Comparison of ENCODE assay signal across 21 cellular contexts in the genomic region with DNA sequence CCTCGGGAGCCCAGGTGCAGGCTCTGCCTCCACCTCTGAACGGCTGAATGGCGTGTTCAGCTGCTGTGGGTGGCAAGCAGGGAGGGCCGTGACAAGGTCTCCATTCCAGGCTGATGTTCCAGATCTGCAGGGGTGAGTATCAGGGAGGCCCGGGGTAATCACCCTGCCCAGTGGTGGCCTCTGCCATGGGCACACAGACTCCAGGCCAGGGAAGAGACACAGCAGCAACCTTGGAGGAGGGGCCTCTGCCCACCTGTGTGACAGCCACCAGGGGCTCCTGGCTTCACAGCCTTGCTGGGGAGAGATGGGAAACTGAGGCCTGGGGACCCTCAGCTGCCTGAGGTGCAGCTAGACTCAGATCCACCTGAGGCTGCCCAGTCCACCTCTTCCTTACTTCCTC. TPM values are rescaled to one million over a fixed set of nuclear protein-coding genes. Genes with fewer than 3 reads are reported as not detected.
DNase-seq lines count a peak whose midpoint lies in the region; ATAC-seq, FAIRE-seq and TF ChIP-seq lines count a peak whose summit lies in the region.
"Had no signal": no experiment of that assay in that cellular context is flagged by ENCODE, and none has a peak within 500 bp of the region (broad histone marks: within the 10 kb centered on the region; RNA-seq: fewer than 3 reads in every experiment).

No MANE protein-coding gene starts in this region.

- H3K9me3 ChIP-seq in BLaER1 treated with 17β-estradiol and CSF1 and Interleukin-3, amounts not matched to agents 10 nM and 100 nM (replicated peaks in 1 of 11): peaks cover 66 to 77% (median 75%) of the 10 kb centered on the region in 11 experiments
- H3K9me3 ChIP-seq in adipocyte (ENCODE audit: control insufficient read depth, low read length) (peaks cover 23% of the 10 kb centered on the region), neutrophil (peaks cover 11% of the 10 kb centered on the region), upper lobe of left lung (peaks cover 4 to 25% (median 17%) of the 10 kb centered on the region in 4 donors)
- H3K9me3 ChIP-seq: BE2C had no signal

- 96% methylated on average over 4 of the region's 5 CpGs; no CpG with 5 or more reads in 1 of the 2 donors for WGBS in upper lobe of left lung, 2 donors

- no peaks in the 10 kb centered on the region for H3K27me3 ChIP-seq in BLaER1 treated with 17β-estradiol and CSF1 and Interleukin-3, amounts not matched to agents 10 nM and 100 nM
- no peaks in the 10 kb centered on the region for H3K27me3 ChIP-seq in adipocyte (replicated peaks; ENCODE audit: control insufficient read depth, insufficient read depth, low read length)
- H3K27me3 ChIP-seq in neutrophil: no peaks in the 10 kb centered on the region
- H3K27me3 ChIP-seq in upper lobe of left lung: no peaks in the 10 kb centered on the region
- H3K27me3 ChIP-seq: BE2C had no signal

- H3K4me2 ChIP-seq in BLaER1 treated with 17β-estradiol and CSF1 and Interleukin-3, amounts not matched to agents 10 nM and 100 nM: peak overlapping the region in 3 of 11 experiments; percentile 2 to 4 (median 3); a peak in 1 of 22 replicates
- H3K4me2 ChIP-seq: A549 had no signal

- H3K36me3 ChIP-seq in BLaER1 treated with 17β-estradiol and CSF1 and Interleukin-3, amounts not matched to agents 10 nM and 100 nM: peaks cover 6 to 49% (median 39%) of the 10 kb centered on the region in 11 experiments; a peak in 19 of 22 replicates
- H3K36me3 ChIP-seq in adipocyte (ENCODE audit: control insufficient read depth, insufficient read depth, low read length, severe bottlenecking) (no peaks in the 10 kb centered on the region), neutrophil (no peaks in the 10 kb centered on the region), upper lobe of left lung (no peaks in the 10 kb centered on the region)
- H3K36me3 ChIP-seq: BE2C had no signal

- TF ChIP-seq CTCF in neutrophil (IDR thresholded peaks at IDR 0.05) (no peak), upper lobe of left lung (IDR thresholded peaks at IDR 0.05) (no peak), D721Med (IDR thresholded peaks at IDR 0.05; ENCODE audit: insufficient read depth, missing control alignments) (no peak)

- no peak for TF ChIP-seq POLR2A in upper lobe of left lung (IDR thresholded peaks at IDR 0.05)

- peak overlapping the region in 8 of 10 experiments; percentile 16 to 42 (median 30); a peak in 12 of 20 replicates for H3K4me3 ChIP-seq in BLaER1 treated with 17β-estradiol and CSF1 and Interleukin-3, amounts not matched to agents 10 nM and 100 nM
- H3K4me3 ChIP-seq in adipocyte (ENCODE audit: low read length) (peak overlapping the region; percentile 41), neutrophil (ENCODE audit: low read depth in 1 of 2, low read length in 1 of 2) (peak overlapping the region in 1 of 2 experiments; percentile 18), upper lobe of left lung (no peak overlapping the region)
- H3K4me3 ChIP-seq: A549, GM23248 had no signal

- TF ChIP-seq EP300 in upper lobe of left lung (IDR thresholded peaks at IDR 0.05): no peak

- H3K27ac ChIP-seq in BLaER1 treated with 17β-estradiol and CSF1 and Interleukin-3, amounts not matched to agents 10 nM and 100 nM: peak overlapping the region in 9 of 11 experiments; percentile 59 to 84 (median 76); a peak in 18 of 22 replicates
- H3K27ac ChIP-seq in neutrophil (peak overlapping the region; percentile 84), upper lobe of left lung (peak overlapping the region in 3 of 4 donors; percentile 4 to 69 (median 57))
- H3K27ac ChIP-seq: A549, C4-2B, GM23248 had no signal

- H3K4me1 ChIP-seq in BLaER1 treated with 17β-estradiol and CSF1 and Interleukin-3, amounts not matched to agents 10 nM and 100 nM: peaks cover 0 to 35% (median 20%) of the 10 kb centered on the region in 10 experiments; a peak in 16 of 20 replicates
- H3K4me1 ChIP-seq in adipocyte (ENCODE audit: control insufficient read depth, insufficient read depth, low read length) (peaks cover 4% of the 10 kb centered on the region), neutrophil (ENCODE audit: control insufficient read depth in 1 of 2, insufficient read depth in 1 of 2, low read depth in 1 of 2, low read length in 1 of 2) (peaks cover 42 to 53% of the 10 kb centered on the region in 2 experiments), upper lobe of left lung (no peaks in the 10 kb centered on the region)
- H3K4me1 ChIP-seq: A549, BE2C had no signal

- peak overlapping the region in 7 of 11 experiments; percentile 39 to 70 (median 58); a peak in 10 of 22 replicates for H3K9ac ChIP-seq in BLaER1 treated with 17β-estradiol and CSF1 and Interleukin-3, amounts not matched to agents 10 nM and 100 nM
- no peak overlapping the region for H3K9ac ChIP-seq in adipocyte (ENCODE audit: low read length)
- H3K9ac ChIP-seq: GM23248 had no signal

- DNase-seq in adipocyte (ENCODE audit: low read depth): no peak
- no peak for DNase-seq in upper lobe of left lung
- no peak for DNase-seq in D721Med (ENCODE audit: insufficient read length, low spot score)
- no peak for DNase-seq in D341Med (ENCODE audit: low spot score)
- no peak for DNase-seq in LoVo (ENCODE audit: low spot score)
- DNase-seq: 8988T; BE2C; CD4-positive, alpha-beta T cell; CD8-positive, alpha-beta memory T cell; DMS153; DND-41; GM23248; H7; HCEC 1CT had no signal

- no peak for ATAC-seq in upper lobe of left lung (ENCODE audit: low FRiP score in 2 of 2)
- ATAC-seq: A549 had no signal

- no peaks in the 10 kb centered on the region for H4K20me1 ChIP-seq in BLaER1 treated with 17β-estradiol and CSF1 and Interleukin-3, amounts not matched to agents 10 nM and 100 nM

- FAIRE-seq in D721Med (lab: Jason Lieb, UNC): no peak
- FAIRE-seq: A549, G401.6, GM12892, H1 had no signal

RNA-seq across cellular contexts. Expression of gene ACAD9, which starts 25.6 kb away (rescaled TPM):
- total RNA-seq in upper lobe of left lung: 10 to 100 TPM; 32.5 to 80.7 (median 44.0) TPM

Comparison
In these comparisons a context has a peak if more than half of its experiments do, and no peak if none do; other contexts are left out.
1. H3K4me3 ChIP-seq: peak in BLaER1 treated with 17β-estradiol and CSF1 and Interleukin-3, amounts not matched to agents 10 nM and 100 nM (8 of 10) and adipocyte (single experiment); none in upper lobe of left lung (0 of 4).
2. Peak in every context shown above with its lines, with median percentiles within 50 percentile points of each other: H3K27ac ChIP-seq.